In genomic region chr19:47113446-47114348, GRCh38 we compare ENCODE assay signal across 1 cellular context.
TF ChIP-seq lines count a peak whose summit lies in the region.

TSS of gene ZC3H4 (minus strand) at chr19:47113776. CDS start at chr19:47112584, 1,192 bp downstream.

TF ChIP-seq in WTC11, 78 proteins besides CTCF, POLR2A, EP300 and RAD21 (continued from another document):
- TF ChIP-seq ZNF532 (CRISPR knock-in tag; IDR thresholded peaks at IDR 0.05; ENCODE audit: borderline replicate concordance), result 0 out of 2 replicates have a peak, but pooled peaks have one; percentile 28
- peak; percentile 45; the same call in 1 of the 2 replicates for TF ChIP-seq GABPB1 (CRISPR knock-in tag; IDR thresholded peaks at IDR 0.05)
- TF ChIP-seq E2F5 (CRISPR knock-in tag; IDR thresholded peaks at IDR 0.05), result 0 out of 2 replicates have a peak, but pooled peaks have one; percentile 14
- no peak for TF ChIP-seq E2F1 (CRISPR knock-in tag; IDR thresholded peaks at IDR 0.05)
- TF ChIP-seq STAT6 (CRISPR knock-in tag; conservative IDR thresholded peaks at IDR 0.05; ENCODE audit: low read depth), result no peak
- TF ChIP-seq MYBL2 (CRISPR knock-in tag; IDR thresholded peaks at IDR 0.05), result no peak
- peak; percentile 30; the same call in 1 of the 2 replicates for TF ChIP-seq HMGA2 (CRISPR knock-in tag; IDR thresholded peaks at IDR 0.05)
- TF ChIP-seq SOX15 (CRISPR knock-in tag; IDR thresholded peaks at IDR 0.05), result peak; percentile 49; the same call in 1 of the 2 replicates
- peak; percentile 96 for TF ChIP-seq CREM (CRISPR knock-in tag; IDR thresholded peaks at IDR 0.05)
